Comparison of ENCODE assay signal across 28 cellular contexts in genomic region chr20:46267108-46267820, GRCh38. TPM values are rescaled to one million over a fixed set of nuclear protein-coding genes. Genes with fewer than 3 reads are reported as not detected.
DNase-seq lines count a peak whose midpoint lies in the region; ATAC-seq, FAIRE-seq and TF ChIP-seq lines count a peak whose summit lies in the region.
"Had no signal": no experiment of that assay in that cellular context is flagged by ENCODE, and none has a peak within 500 bp of the region (broad histone marks: within the 10 kb centered on the region; RNA-seq: fewer than 3 reads in every experiment).

No MANE protein-coding gene starts in this region.

- no peak overlapping the region for H3K4me3 Mint-ChIP-seq in activated naive CD8-positive, alpha-beta T cell treated with anti-CD3 and anti-CD28 coated beads for 36 hours
- H3K4me3 Mint-ChIP-seq: CD4-positive, alpha-beta T cell; T-cell had no signal

- H3K4me2 ChIP-seq in HepG2 (ENCODE audit: low read depth, low read length) (no peak overlapping the region), neural cell (ENCODE audit: low read length) (no peak overlapping the region)
- H3K4me2 ChIP-seq: A549; BLaER1 treated with 17β-estradiol and CSF1 and Interleukin-3, amounts not matched to agents 10 nM and 100 nM had no signal

- H2AFZ ChIP-seq in HepG2 (ENCODE audit: low read length) (no peak overlapping the region), neural cell (ENCODE audit: low read depth, low read length) (no peak overlapping the region)

- H3K9me2 ChIP-seq in neural cell (ENCODE audit: insufficient read depth, low read length) = no peaks in the 10 kb centered on the region

- H3K36me3 ChIP-seq in HepG2 (replicated peaks in 1 of 2; ENCODE audit: control insufficient read depth in 1 of 2, insufficient read depth in 2 of 2, low read length in 2 of 2) (no peaks in the 10 kb centered on the region), right lobe of liver (no peaks in the 10 kb centered on the region), neural cell (ENCODE audit: insufficient read depth, low read length) (no peaks in the 10 kb centered on the region)
- H3K36me3 ChIP-seq: BLaER1 treated with 17β-estradiol and CSF1 and Interleukin-3, amounts not matched to agents 10 nM and 100 nM had no signal

- H3K4me1 ChIP-seq in HepG2 (ENCODE audit: insufficient read depth, low read length) = no peaks in the 10 kb centered on the region
- H3K4me1 ChIP-seq in right lobe of liver = no peaks in the 10 kb centered on the region
- H3K4me1 ChIP-seq: A549; BLaER1 treated with 17β-estradiol and CSF1 and Interleukin-3, amounts not matched to agents 10 nM and 100 nM had no signal

- peaks cover 0 to 16% of the 10 kb centered on the region in 2 experiments; a peak in 2 of 5 replicates for H3K27me3 ChIP-seq in HepG2 (ENCODE audit: control insufficient read depth in 1 of 2, insufficient read depth in 2 of 2, low read length in 2 of 2)
- no peaks in the 10 kb centered on the region for H3K27me3 ChIP-seq in right lobe of liver
- no peaks in the 10 kb centered on the region for H3K27me3 ChIP-seq in neural cell (ENCODE audit: insufficient read depth, low read depth, low read length)
- H3K27me3 ChIP-seq: BLaER1 treated with 17β-estradiol and CSF1 and Interleukin-3, amounts not matched to agents 10 nM and 100 nM had no signal

- no peak overlapping the region for H3K27ac ChIP-seq in HepG2 (ENCODE audit: extremely low read length, insufficient read depth, low read length)
- no peak overlapping the region for H3K27ac ChIP-seq in right lobe of liver
- H3K27ac ChIP-seq in neural cell (ENCODE audit: low read length) = peak overlapping the region; percentile 61
- H3K27ac ChIP-seq: A549; BLaER1 treated with 17β-estradiol and CSF1 and Interleukin-3, amounts not matched to agents 10 nM and 100 nM; HL-60; RWPE1 had no signal

- FAIRE-seq in HepG2 (lab: Jason Lieb, UNC) = no peak
- FAIRE-seq: A549, D721Med, GM12878 had no signal

- H3K36me3 Mint-ChIP-seq in activated naive CD8-positive, alpha-beta T cell treated with anti-CD3 and anti-CD28 coated beads for 36 hours = peaks cover 1% of the 10 kb centered on the region
- H3K36me3 Mint-ChIP-seq: T-cell had no signal

- H3K27me3 Mint-ChIP-seq in activated naive CD8-positive, alpha-beta T cell treated with anti-CD3 and anti-CD28 coated beads for 36 hours = peaks cover 39% of the 10 kb centered on the region

- TF ChIP-seq POLR2A in HepG2 (IDR thresholded peaks at IDR 0.05; ENCODE audit: insufficient read depth in 1 of 2, low read depth in 2 of 2, low read length in 2 of 2) (no peak), right lobe of liver (IDR thresholded peaks at IDR 0.05) (no peak)

- ATAC-seq in HepG2 (no peak), right lobe of liver (no peak), HG03280 (IDR thresholded peaks at IDR 0.05; ENCODE audit: unreplicated experiment) (no peak)
- ATAC-seq: A549, GM12878, HCT116, Panc1, T-cell had no signal

- TF ChIP-seq EP300 in HepG2 (IDR thresholded peaks at IDR 0.05; ENCODE audit: low read depth in 2 of 2, low read length in 2 of 2) = no peak
- TF ChIP-seq EP300 in HepG2 (CRISPR knock-in tag; IDR thresholded peaks at IDR 0.05; ENCODE audit: borderline replicate concordance) = no peak
- TF ChIP-seq EP300 in neural cell (conservative IDR thresholded peaks at IDR 0.05; ENCODE audit: poor library complexity, severe bottlenecking) = no peak

- H3K9ac ChIP-seq in HepG2 (ENCODE audit: insufficient read depth, low read depth, low read length) (no peak overlapping the region), neural cell (ENCODE audit: low read length) (no peak overlapping the region)
- H3K9ac ChIP-seq: BLaER1 treated with 17β-estradiol and CSF1 and Interleukin-3, amounts not matched to agents 10 nM and 100 nM had no signal

- in situ Hi-C loops in HepG2 (cut with HindIII; ENCODE audit: extremely low pct_ligation_motif_present, low pct_unique_long_range_greater_than_20kb) = no loop called here

- no peak overlapping the region for H3K27ac Mint-ChIP-seq in activated naive CD8-positive, alpha-beta T cell treated with anti-CD3 and anti-CD28 coated beads for 36 hours
- H3K27ac Mint-ChIP-seq: CD4-positive, alpha-beta T cell; T-cell had no signal

- DNase-seq in HepG2 (ENCODE audit: low spot score) (no peak), right lobe of liver (no peak), NCI-H69 (lab: John Stamatoyannopoulos, UW) (peak; percentile 60), OCI-M2 (lab: John Stamatoyannopoulos, UW; ENCODE audit: unreplicated experiment) (no peak)
- DNase-seq in activated naive CD8-positive, alpha-beta T cell treated with anti-CD3 and anti-CD28 coated beads for 36 hours = no peak
- DNase-seq: AML-193; CD4-positive, alpha-beta T cell; GDM1; Kasumi-1; NCI-H1092 treated with DMSO at 0.1 percent for 48 hours; NCI-H1930; NCI-H2171; NCI-H226; SHP77; T-cell had no signal

- TF ChIP-seq CTCF in HepG2 (CRISPR knock-in tag; IDR thresholded peaks at IDR 0.05) = no peak
- no peak for TF ChIP-seq CTCF in right lobe of liver (IDR thresholded peaks at IDR 0.05)
- TF ChIP-seq CTCF in neural cell (IDR thresholded peaks at IDR 0.05; ENCODE audit: poor library complexity, severe bottlenecking) = no peak

- intact Hi-C loops in HepG2 (cut with micrococcal nuclease; ENCODE audit: unreplicated experiment) (no loop called here), right lobe of liver (cut with DNase I) (no loop called here)

- no peaks in the 10 kb centered on the region for H3K9me3 ChIP-seq in HepG2 (ENCODE audit: low read length)
- no peaks in the 10 kb centered on the region for H3K9me3 ChIP-seq in right lobe of liver
- H3K9me3 ChIP-seq in neural cell (ENCODE audit: low read length) = no peaks in the 10 kb centered on the region
- H3K9me3 ChIP-seq: A549 had no signal

- CTCF ChIA-PET in HepG2 (lab: Yijun Ruan, JAX; ENCODE audit: low intra/inter-chr PET ratio, low total read pairs) = no interaction called here

- H3K9me3 Mint-ChIP-seq in activated naive CD8-positive, alpha-beta T cell treated with anti-CD3 and anti-CD28 coated beads for 36 hours = peaks cover 2% of the 10 kb centered on the region

- BruUV-seq in HepG2 (replicated peaks; lab: Mats Ljungman, UMichigan) = no TSS peak

- no peaks in the 10 kb centered on the region for H3K4me1 Mint-ChIP-seq in activated naive CD8-positive, alpha-beta T cell treated with anti-CD3 and anti-CD28 coated beads for 36 hours
- H3K4me1 Mint-ChIP-seq: T-cell had no signal

- H3K4me3 ChIP-seq in HepG2 (replicated peaks in 1 of 3; ENCODE audit: insufficient read depth in 1 of 3, low read depth in 2 of 3, low read length in 3 of 3) = no peak overlapping the region
- H3K4me3 ChIP-seq in right lobe of liver = no peak overlapping the region
- H3K4me3 ChIP-seq in neural cell (ENCODE audit: low read length) = no peak overlapping the region
- H3K4me3 ChIP-seq: A549; BLaER1 treated with 17β-estradiol and CSF1 and Interleukin-3, amounts not matched to agents 10 nM and 100 nM; GM12878 had no signal

- no peaks in the 10 kb centered on the region for H3K79me2 ChIP-seq in HepG2 (ENCODE audit: insufficient read depth, low read length)
- H3K79me2 ChIP-seq in neural cell (replicated peaks; ENCODE audit: insufficient read depth, low read length) = no peaks in the 10 kb centered on the region

- TF ChIP-seq RAD21 in HepG2 (CRISPR knock-in tag; IDR thresholded peaks at IDR 0.05) (no peak), neural cell (conservative IDR thresholded peaks at IDR 0.05) (no peak)

- no peaks in the 10 kb centered on the region for H3F3A ChIP-seq in neural cell (ENCODE audit: insufficient read depth, low read length, poor library complexity, severe bottlenecking)

- H4K20me1 ChIP-seq in HepG2 (ENCODE audit: insufficient read depth, low read length) (no peaks in the 10 kb centered on the region; the same call in 1 of the 2 replicates), neural cell (ENCODE audit: insufficient read depth) (no peaks in the 10 kb centered on the region)

- POLR2A ChIA-PET in HepG2 (lab: Yijun Ruan, JAX) = no interaction called here

- WGBS in HepG2 (ENCODE audit: low lambda C conversion rate) = 10% methylated on average over 5 of the region's 5 CpGs
- WGBS in right lobe of liver (ENCODE audit: insufficient coverage, low coverage, low lambda C conversion rate, missing lambda C conversion rate) = 46% methylated on average over 3 of the region's 5 CpGs

TF ChIP-seq in HepG2, 621 proteins besides CTCF, POLR2A, EP300 and RAD21 (continues in another document):
- TF ChIP-seq RARG (CRISPR knock-in tag; IDR thresholded peaks at IDR 0.05; ENCODE audit: low read depth) (no peak), ZNF629 (CRISPR knock-in tag; conservative IDR thresholded peaks at IDR 0.05) (peak; percentile 85)

TF ChIP-seq in neural cell, 6 proteins besides CTCF, POLR2A, EP300 and RAD21:
- TF ChIP-seq POLR2AphosphoS5 (IDR thresholded peaks at IDR 0.05) (no peak), SMC3 (conservative IDR thresholded peaks at IDR 0.05; ENCODE audit: poor library complexity) (no peak)

RNA-seq across cellular contexts. Expression of gene CDH22, which starts 41.0 kb away (rescaled TPM):
- total RNA-seq in HepG2 (2016; rRNA removed; fragmentation: Illumina TruSeq; extraction: Trizol) (not detected in 2 replicates), right lobe of liver (not detected)
- total RNA-seq in HepG2 (2016; cell fraction: cytosol; rRNA removed; fragmentation: Illumina TruSeq; extraction: Trizol; ENCODE audit: low read depth) = not detected in 2 replicates
- total RNA-seq in HepG2 (2016; cell fraction: insoluble cytoplasmic fraction; rRNA removed; fragmentation: Illumina TruSeq; extraction: Trizol) = not detected in 2 replicates
- not detected in 2 replicates for total RNA-seq in HepG2 (2016; cell fraction: membrane; rRNA removed; fragmentation: Illumina TruSeq; extraction: Trizol)
- total RNA-seq in HepG2 (2016; cell fraction: nucleus; rRNA removed; fragmentation: Illumina TruSeq; extraction: Trizol) = not detected in 2 replicates
- polyA plus RNA-seq in HepG2 (2011; rRNA removed) (not detected in 2 replicates), neural cell (2.1 and 2.5 TPM in 2 replicates)
- polyA plus RNA-seq in HepG2 (2011; cell fraction: cytosol; rRNA removed) = not detected in 2 replicates
- polyA plus RNA-seq in HepG2 (2011; cell fraction: nucleus; rRNA removed) = 0.10 TPM in 1 of 2 replicates, not detected in the other
- not detected in 2 replicates for polyA plus RNA-seq in HepG2 (2012)
- polyA plus RNA-seq in HepG2 (2016; cell fraction: cytosol; fragmentation: Illumina TruSeq; extraction: Trizol; ENCODE audit: low read depth) = not detected in 2 replicates
- not detected in 2 replicates for polyA plus RNA-seq in HepG2 (2016; cell fraction: insoluble cytoplasmic fraction; fragmentation: Illumina TruSeq; extraction: Trizol; ENCODE audit: low read depth)
- not detected in 2 replicates for polyA plus RNA-seq in HepG2 (2016; cell fraction: membrane; fragmentation: Illumina TruSeq; extraction: Trizol; ENCODE audit: low read depth)
- not detected in 2 replicates for polyA plus RNA-seq in HepG2 (2016; cell fraction: nucleus; fragmentation: Illumina TruSeq; extraction: Trizol; ENCODE audit: insufficient read depth, low read depth)
- polyA minus RNA-seq in HepG2 (2011; rRNA and poly(A)+ RNA removed; ENCODE audit: low replicate concordance) = 0.04 TPM in 1 of 2 replicates, not detected in the other
- not detected in 2 replicates for polyA minus RNA-seq in HepG2 (2011; cell fraction: cytosol; rRNA and poly(A)+ RNA removed)
- polyA minus RNA-seq in HepG2 (2011; cell fraction: nucleus; rRNA and poly(A)+ RNA removed) = not detected in 2 replicates
- polyA minus RNA-seq in neural cell = 4.3 and 4.9 TPM in 2 replicates
- total RNA-seq in activated naive CD8-positive, alpha-beta T cell treated with anti-CD3 and anti-CD28 coated beads for 36 hours = under 1 TPM in 1 of 2 experiments, not detected in 1; 0.12 TPM
- total RNA-seq: CD4-positive, alpha-beta T cell; GM12878; H4; M059J; SK-MEL-5; T-cell had no signal
- polyA plus RNA-seq: A549, GM12878 had no signal
